6 cellular contexts compared by ENCODE assay signal in the genomic region with DNA sequence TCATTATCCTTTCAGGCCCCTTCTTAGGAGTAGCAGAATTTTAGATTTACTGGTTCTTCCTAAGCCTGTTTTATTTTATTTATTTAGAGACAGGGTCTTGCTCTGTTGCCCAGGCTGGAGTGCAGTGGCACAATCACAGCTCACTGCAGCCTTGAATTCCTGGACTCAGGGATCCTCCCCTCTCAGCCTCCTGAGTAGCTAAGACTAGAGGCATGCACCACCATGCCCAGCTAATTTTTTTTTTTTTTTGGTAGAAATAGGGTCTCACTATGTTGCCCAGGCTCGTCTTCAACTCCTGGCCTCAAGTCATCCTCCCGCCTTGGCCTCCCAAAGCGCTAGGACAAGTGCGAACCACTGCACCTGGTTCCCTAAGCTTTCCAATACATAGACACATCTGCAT. TPM values are rescaled to one million over a fixed set of nuclear protein-coding genes. Genes with fewer than 3 reads are reported as not detected.
"Had no signal": no experiment of that assay in that cellular context is flagged by ENCODE, and none has a peak within 500 bp of the region (broad histone marks: within the 10 kb centered on the region; RNA-seq: fewer than 3 reads in every experiment).

No MANE protein-coding gene starts in this region.

RNA-seq across cellular contexts. Expression of gene PPL, which starts 7.3 kb away (rescaled TPM):
- total RNA-seq: naive thymus-derived CD4-positive, alpha-beta T cell; natural killer cell had no signal

RNA-seq across cellular contexts. Expression of gene SEC14L5, which starts 28.5 kb away (rescaled TPM):
- total RNA-seq: osteocyte, pulmonary artery endothelial cell, smooth muscle cell, ureter had no signal
- polyA plus RNA-seq: naive thymus-derived CD4-positive, alpha-beta T cell; smooth muscle cell had no signal
